ENCODE assay signal across 8 cellular contexts in the genomic region with DNA sequence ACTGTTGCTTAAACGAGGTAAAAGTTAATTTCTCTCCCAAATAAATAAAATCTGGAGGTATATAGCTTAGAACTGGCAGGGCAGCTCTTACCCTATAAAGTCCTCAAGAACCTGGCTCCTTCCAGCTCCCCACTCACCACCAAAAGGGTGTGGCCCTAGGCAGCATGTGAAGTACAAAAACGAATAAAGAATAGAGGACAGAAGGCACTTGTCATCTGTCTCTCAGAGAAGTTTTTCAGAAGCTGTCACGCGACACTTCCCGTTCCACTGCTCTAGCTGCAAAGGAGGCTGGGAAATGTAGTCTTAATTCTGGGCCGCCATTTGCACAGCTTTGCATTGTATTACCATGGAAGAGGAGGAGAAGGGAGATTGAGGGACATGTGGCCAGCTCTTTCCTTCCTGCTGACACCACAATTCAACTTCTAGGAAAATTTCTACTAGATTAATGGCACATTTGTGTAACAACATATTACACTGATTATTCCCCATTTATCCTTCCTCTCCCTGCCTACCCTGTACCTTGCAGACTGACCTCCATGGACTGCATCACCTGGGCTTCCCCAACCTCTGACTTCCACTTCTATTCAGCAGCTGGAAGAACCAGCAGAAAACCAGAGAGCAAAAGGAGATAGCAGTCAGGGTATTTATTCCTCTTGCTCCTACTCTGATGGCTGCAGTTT.
DNase-seq lines count a peak whose midpoint lies in the region; ATAC-seq and TF ChIP-seq lines count a peak whose summit lies in the region.

No MANE protein-coding gene starts in this region.

- intact Hi-C loops in lower lobe of right lung (cut with DNase I), result no loop called here

- TF ChIP-seq CTCF in lower lobe of right lung (IDR thresholded peaks at IDR 0.05), result no peak

- DNase-seq in AG08395 (ENCODE audit: low spot score) (peak; percentile 67), NCI-H446 treated with DMSO at 0.1 percent for 48 hours (lab: John Stamatoyannopoulos, UW) (peak; percentile 4), dermis microvascular lymphatic vessel endothelial cell (ENCODE audit: low read depth in 2 of 2) (peak; percentile 89 to 94), lower lobe of right lung (peak; percentile 73)
- peak; percentile 77 for DNase-seq in activated CD4-positive, alpha-beta T cell treated with anti-CD3 and anti-CD28 coated beads for 48 hours
- peak; percentile 11 for DNase-seq in stimulated activated CD8-positive, alpha-beta memory T cell treated with anti-CD3 and anti-CD28 coated beads, Interleukin-15, amount 100 ng/mL, for 24 hours (ENCODE audit: low read depth)

- ATAC-seq in GM19025 (IDR thresholded peaks at IDR 0.05; ENCODE audit: low read depth, unreplicated experiment) (peak; percentile 93), HG03159 (IDR thresholded peaks at IDR 0.05; ENCODE audit: unreplicated experiment) (peak; percentile 100), lower lobe of right lung (peak; percentile 97)

- no peaks in the 10 kb centered on the region for H3K9me3 ChIP-seq in lower lobe of right lung

- H3K27me3 ChIP-seq in lower lobe of right lung (ENCODE audit: low read depth), result no peaks in the 10 kb centered on the region

- no peak overlapping the region for H3K27ac ChIP-seq in lower lobe of right lung

- H3K4me3 ChIP-seq in lower lobe of right lung, result peak overlapping the region; percentile 39

- peaks cover 7% of the 10 kb centered on the region for H3K4me1 ChIP-seq in lower lobe of right lung

- no peaks in the 10 kb centered on the region for H3K36me3 ChIP-seq in lower lobe of right lung

Comparison
In these comparisons a context has a peak if more than half of its experiments do, and no peak if none do; other contexts are left out.
1. DNase-seq: peak in every context shown above with its lines; median percentile 92 in dermis microvascular lymphatic vessel endothelial cell; 77 in activated CD4-positive, alpha-beta T cell treated with anti-CD3 and anti-CD28 coated beads for 48 hours; 73 in lower lobe of right lung; 67 in AG08395; 11 in stimulated activated CD8-positive, alpha-beta memory T cell treated with anti-CD3 and anti-CD28 coated beads, Interleukin-15, amount 100 ng/mL, for 24 hours; 4 in NCI-H446 treated with DMSO at 0.1 percent for 48 hours.